In genomic region chr14:31128601-31129526, GRCh38 we compare ENCODE assay signal across 9 cellular contexts.
DNase-seq lines count a peak whose midpoint lies in the region; ATAC-seq, FAIRE-seq and TF ChIP-seq lines count a peak whose summit lies in the region.
"Had no signal": no experiment of that assay in that cellular context is flagged by ENCODE, and none has a peak within 500 bp of the region (broad histone marks: within the 10 kb centered on the region; RNA-seq: fewer than 3 reads in every experiment).

No MANE protein-coding gene starts in this region.

- POLR2A ChIA-PET in OCI-LY7 (lab: Charles Lee), result interaction anchor here (0.5 to 1.2 kb wide), 12 partner anchors 8 to 151 kb away, joined by 3 to 5 read pairs (median 3); no protein-coding TSS in a partner anchor

- H3K18ac ChIP-seq in mesenchymal stem cell (ENCODE audit: low read depth in 1 of 2, low read length in 2 of 2), result no peak overlapping the region

- H2AK5ac ChIP-seq in mesenchymal stem cell (ENCODE audit: low read length, severe bottlenecking), result no peak overlapping the region

- no peak overlapping the region for H4K8ac ChIP-seq in mesenchymal stem cell (ENCODE audit: low read length)

- no peak overlapping the region for H3K4me3 Mint-ChIP-seq in activated T-cell treated with anti-CD3 and anti-CD28 coated beads, Interleukin-2, amount 50 U/mL, for 72 hours

- H4K20me1 ChIP-seq in OCI-LY7 (ENCODE audit: insufficient read depth, low read length), result peaks cover 9% of the 10 kb centered on the region; the same call in 1 of the 2 replicates

- no peak overlapping the region for H3K4ac ChIP-seq in mesenchymal stem cell (ENCODE audit: low read depth in 1 of 2, low read length in 2 of 2)

- FAIRE-seq in frontal cortex (lab: Jason Lieb, UNC), result no peak

- no peaks in the 10 kb centered on the region for H3K9me3 Mint-ChIP-seq in activated T-cell treated with anti-CD3 and anti-CD28 coated beads, Interleukin-2, amount 50 U/mL, for 72 hours

- H3K9me2 ChIP-seq in OCI-LY7 (ENCODE audit: insufficient read depth, low read length), result no peaks in the 10 kb centered on the region

- H3K4me3 ChIP-seq in GM12864 (ENCODE audit: low read depth, low read length) (no peak overlapping the region), OCI-LY7 (ENCODE audit: low read depth, low read length, poor library complexity, severe bottlenecking) (no peak overlapping the region), mesenchymal stem cell (ENCODE audit: insufficient read depth in 1 of 2, low read depth in 1 of 2, low read length in 2 of 2) (no peak overlapping the region), uterus (no peak overlapping the region)

- H3K79me1 ChIP-seq in mesenchymal stem cell (replicated peaks; ENCODE audit: low read length, poor library complexity, severe bottlenecking), result peaks cover 9% of the 10 kb centered on the region

- H3K27ac ChIP-seq in OCI-LY7 (ENCODE audit: low read depth, low read length, poor library complexity, severe bottlenecking) (peak overlapping the region; percentile 26), mesenchymal stem cell (ENCODE audit: low read length, poor library complexity, severe bottlenecking) (peak overlapping the region; percentile 17), uterus (no peak overlapping the region)

- no peak for TF ChIP-seq POLR2A in uterus (IDR thresholded peaks at IDR 0.05)

- peak; percentile 56 for ATAC-seq in GM21723 (IDR thresholded peaks at IDR 0.05; ENCODE audit: unreplicated experiment)
- no peak for ATAC-seq in activated T-cell treated with anti-CD3 and anti-CD28 coated beads, Interleukin-2, amount 50 U/mL, for 72 hours (replicated peaks in 1 of 2)

- 95% methylated on average over 18 of the region's 18 CpGs for WGBS in mesenchymal stem cell

- no peak overlapping the region for H2BK120ac ChIP-seq in mesenchymal stem cell (ENCODE audit: low read depth, low read length)

- BruUV-seq in OCI-LY7 (replicated peaks; lab: Mats Ljungman, UMichigan), result no TSS peak

- no peak overlapping the region for H4K91ac ChIP-seq in mesenchymal stem cell (ENCODE audit: low read length)

- no peak overlapping the region for H2BK12ac ChIP-seq in mesenchymal stem cell (ENCODE audit: low read length in 2 of 2)

- H3K23ac ChIP-seq in mesenchymal stem cell (ENCODE audit: low read length in 2 of 2), result no peak overlapping the region

- H3K4me1 ChIP-seq in OCI-LY7 (ENCODE audit: insufficient read depth, low read length, poor library complexity, severe bottlenecking) (peaks cover 9% of the 10 kb centered on the region), mesenchymal stem cell (ENCODE audit: control insufficient read depth, insufficient read depth, low read depth, low read length) (peaks cover 1% of the 10 kb centered on the region), uterus (no peaks in the 10 kb centered on the region)

- no peak overlapping the region for H3K4me2 ChIP-seq in OCI-LY7 (ENCODE audit: low read length)
- H3K4me2 ChIP-seq in mesenchymal stem cell (ENCODE audit: low read length, poor library complexity, severe bottlenecking), result no peak overlapping the region

- no peaks in the 10 kb centered on the region for H3K79me2 ChIP-seq in OCI-LY7 (ENCODE audit: insufficient read depth, low read depth, low read length)

- H3K14ac ChIP-seq in mesenchymal stem cell (ENCODE audit: low read length in 2 of 2), result no peak overlapping the region

- H3K36me3 ChIP-seq in OCI-LY7 (ENCODE audit: insufficient read depth, low read length) (peaks cover 91% of the 10 kb centered on the region), mesenchymal stem cell (ENCODE audit: control insufficient read depth in 1 of 2, insufficient read depth in 2 of 2, low read depth in 1 of 2, low read length in 2 of 2) (peaks cover 26 to 91% of the 10 kb centered on the region in 2 experiments), uterus (no peaks in the 10 kb centered on the region)

- no peak overlapping the region for H2BK5ac ChIP-seq in mesenchymal stem cell (ENCODE audit: low read depth, low read length, poor library complexity, severe bottlenecking)

- intact Hi-C loops in OCI-LY7 (cut with micrococcal nuclease; ENCODE audit: unreplicated experiment), result no loop called here
- intact Hi-C loops in uterus (cut with DNase I; ENCODE audit: low total_unique reads), result no loop called here

- H3K4me1 Mint-ChIP-seq in activated T-cell treated with anti-CD3 and anti-CD28 coated beads, Interleukin-2, amount 50 U/mL, for 72 hours (ENCODE audit: low read depth), result peaks cover 32% of the 10 kb centered on the region

- no peak overlapping the region for H2BK15ac ChIP-seq in mesenchymal stem cell (ENCODE audit: low read depth, poor library complexity, severe bottlenecking)

- H3K27me3 ChIP-seq in mesenchymal stem cell (ENCODE audit: control insufficient read depth in 1 of 2, insufficient read depth in 1 of 2, low read length in 2 of 2) (no peaks in the 10 kb centered on the region), uterus (no peaks in the 10 kb centered on the region)

- CTCF ChIA-PET in OCI-LY7 (lab: Charles Lee; ENCODE audit: unreplicated experiment), result no interaction called here

- peak; percentile 4 for DNase-seq in GM12864 (ENCODE audit: low read depth)
- DNase-seq in OCI-LY7 (ENCODE audit: low spot score), result peak; percentile 55
- DNase-seq in mesenchymal stem cell, result no peak
- no peak for DNase-seq in uterus
- DNase-seq in activated T-cell treated with anti-CD3 and anti-CD28 coated beads, Interleukin-2, amount 50 U/mL, for 72 hours, result no peak
- DNase-seq in frontal cortex (ENCODE audit: low spot score in 2 of 2), result no peak
- DNase-seq: SHP77 treated with DMSO at 0.1 percent for 48 hours; stimulated activated CD4-positive, alpha-beta T cell treated with anti-CD3 and anti-CD28 coated beads, Interleukin-12 subunit alpha, Interleukin-12 subunit beta, amount 100 ng/mL, for 4 hours had no signal

- no peak overlapping the region for H2AFZ ChIP-seq in OCI-LY7 (ENCODE audit: low read length)
- H2AFZ ChIP-seq in mesenchymal stem cell (ENCODE audit: low read depth, low read length), result no peak overlapping the region

- H3K27ac Mint-ChIP-seq in activated T-cell treated with anti-CD3 and anti-CD28 coated beads, Interleukin-2, amount 50 U/mL, for 72 hours, result no peak overlapping the region

- H3K27me3 Mint-ChIP-seq in activated T-cell treated with anti-CD3 and anti-CD28 coated beads, Interleukin-2, amount 50 U/mL, for 72 hours (ENCODE audit: low read depth), result no peaks in the 10 kb centered on the region

- no peak for TF ChIP-seq CTCF in GM12864 (IDR thresholded peaks at IDR 0.05; ENCODE audit: low read depth, low read length, missing control alignments)
- TF ChIP-seq CTCF in OCI-LY7 (conservative IDR thresholded peaks at IDR 0.05; ENCODE audit: low read length), result no peak
- no peak for TF ChIP-seq CTCF in uterus (IDR thresholded peaks at IDR 0.05)

- H3K36me3 Mint-ChIP-seq in activated T-cell treated with anti-CD3 and anti-CD28 coated beads, Interleukin-2, amount 50 U/mL, for 72 hours (ENCODE audit: insufficient read depth in 2 of 2), result peaks cover 12 to 34% of the 10 kb centered on the region in 2 donors

- no peaks in the 10 kb centered on the region for H3K9me3 ChIP-seq in OCI-LY7 (ENCODE audit: low read length)
- H3K9me3 ChIP-seq in mesenchymal stem cell (ENCODE audit: control insufficient read depth, low read length), result no peaks in the 10 kb centered on the region
- H3K9me3 ChIP-seq in uterus, result no peaks in the 10 kb centered on the region

- no peak overlapping the region for H3K9ac ChIP-seq in mesenchymal stem cell (ENCODE audit: low read length)

Comparison
In these comparisons a context has a peak if more than half of its experiments do, and no peak if none do; other contexts are left out.
1. DNase-seq: peak in GM12864 (single experiment) and OCI-LY7 (single experiment); none in mesenchymal stem cell (single experiment), uterus (0 of 2), activated T-cell treated with anti-CD3 and anti-CD28 coated beads, Interleukin-2, amount 50 U/mL, for 72 hours (0 of 2) and frontal cortex (0 of 2).
2. H3K27ac ChIP-seq: peak in OCI-LY7 (single experiment) and mesenchymal stem cell (single experiment); none in uterus (0 of 2).